In the genomic region with DNA sequence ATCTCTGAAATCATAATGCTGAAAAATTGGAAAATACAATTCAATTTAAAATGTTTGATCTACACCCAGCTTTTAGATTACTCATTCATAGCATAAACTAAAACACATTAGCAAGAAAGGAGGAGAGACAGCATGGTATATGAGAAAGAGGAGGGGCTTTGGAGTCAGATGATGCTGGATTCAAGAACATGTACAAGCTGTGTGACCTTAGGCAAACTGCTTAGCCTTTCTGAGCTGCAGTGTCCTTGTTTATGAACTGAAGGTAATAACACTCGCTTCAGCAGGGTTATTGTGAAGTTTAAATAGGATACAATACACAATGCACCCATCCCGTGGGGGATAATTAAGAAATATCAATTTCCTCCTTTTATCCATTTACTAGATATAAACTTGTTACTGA, we compare ENCODE assay signal across 20 cellular contexts.
DNase-seq lines count a peak whose midpoint lies in the region; ATAC-seq and TF ChIP-seq lines count a peak whose summit lies in the region.
"Had no signal": no experiment of that assay in that cellular context is flagged by ENCODE, and none has a peak within 500 bp of the region (broad histone marks: within the 10 kb centered on the region; RNA-seq: fewer than 3 reads in every experiment).

No MANE protein-coding gene starts in this region.

- TF ChIP-seq CTCF in HEK293 (tag by site-specific recombination; IDR thresholded peaks at IDR 0.05): no peak
- no peak for TF ChIP-seq CTCF in tibial artery (IDR thresholded peaks at IDR 0.05)

- no peaks in the 10 kb centered on the region for H3K9me3 Mint-ChIP-seq in dendritic cell treated with granulocyte-macrophage colony-stimulating factor and Interleukin-4, amounts not matched to agents 40 ng/mL and 50 ng/mL, for 4 days
- H3K9me3 Mint-ChIP-seq: HFFc6 had no signal

- peak overlapping the region in 10 of 11 experiments; percentile 81 to 94 (median 90); a peak in 17 of 22 replicates for H3K4me2 ChIP-seq in BLaER1 treated with 17β-estradiol and CSF1 and Interleukin-3, amounts not matched to agents 10 nM and 100 nM

- no peak overlapping the region for H3K4me3 Mint-ChIP-seq in dendritic cell treated with granulocyte-macrophage colony-stimulating factor and Interleukin-4, amounts not matched to agents 40 ng/mL and 50 ng/mL, for 4 days
- H3K4me3 Mint-ChIP-seq: CD4-positive, alpha-beta memory T cell; HFFc6 had no signal

- H3K27me3 Mint-ChIP-seq in dendritic cell treated with granulocyte-macrophage colony-stimulating factor and Interleukin-4, amounts not matched to agents 40 ng/mL and 50 ng/mL, for 4 days: peaks cover 7% of the 10 kb centered on the region

- H3K4me3 ChIP-seq in BLaER1 treated with 17β-estradiol and CSF1 and Interleukin-3, amounts not matched to agents 10 nM and 100 nM: no peak overlapping the region
- H3K4me3 ChIP-seq in HEK293 (ENCODE audit: low read depth, low read length) (no peak overlapping the region), tibial artery (no peak overlapping the region)
- H3K4me3 ChIP-seq: A549, GM23248 had no signal

- CTCF ChIA-PET in HEK293 (lab: Yijun Ruan, JAX): interaction anchor here (0.6 kb wide), 1 partner anchor 870 kb away, joined by 3 read pairs; no protein-coding TSS in a partner anchor

- intact Hi-C loops in dendritic cell treated with granulocyte-macrophage colony-stimulating factor and Interleukin-4, amounts not matched to agents 40 ng/mL and 50 ng/mL, for 4 days (cut with micrococcal nuclease): no loop called here
- intact Hi-C loops in tibial artery (cut with DNase I; ENCODE audit: low total_unique reads): no loop called here

- no peaks in the 10 kb centered on the region for H4K20me1 ChIP-seq in BLaER1 treated with 17β-estradiol and CSF1 and Interleukin-3, amounts not matched to agents 10 nM and 100 nM

- peaks cover 51% of the 10 kb centered on the region for H3K4me1 Mint-ChIP-seq in dendritic cell treated with granulocyte-macrophage colony-stimulating factor and Interleukin-4, amounts not matched to agents 40 ng/mL and 50 ng/mL, for 4 days (ENCODE audit: low read depth)

- H3K36me3 Mint-ChIP-seq in dendritic cell treated with granulocyte-macrophage colony-stimulating factor and Interleukin-4, amounts not matched to agents 40 ng/mL and 50 ng/mL, for 4 days (ENCODE audit: low read depth): no peaks in the 10 kb centered on the region
- H3K36me3 Mint-ChIP-seq: CD4-positive, alpha-beta memory T cell had no signal

- peaks cover 54 to 83% (median 66%) of the 10 kb centered on the region in 10 experiments for H3K4me1 ChIP-seq in BLaER1 treated with 17β-estradiol and CSF1 and Interleukin-3, amounts not matched to agents 10 nM and 100 nM
- H3K4me1 ChIP-seq in HEK293 (ENCODE audit: control insufficient read depth, insufficient read depth, low read length) (no peaks in the 10 kb centered on the region), tibial artery (peaks cover 0 to 9% (median 0%) of the 10 kb centered on the region in 4 donors)
- H3K4me1 ChIP-seq: BE2C had no signal

- H3K9ac ChIP-seq in BLaER1 treated with 17β-estradiol and CSF1 and Interleukin-3, amounts not matched to agents 10 nM and 100 nM: peak overlapping the region in 1 of 11 experiments; percentile 14; a peak in 1 of 22 replicates
- H3K9ac ChIP-seq: GM23248 had no signal

- H3K9me3 ChIP-seq in BLaER1 treated with 17β-estradiol and CSF1 and Interleukin-3, amounts not matched to agents 10 nM and 100 nM (replicated peaks in 1 of 11): peaks cover 9 to 45% (median 38%) of the 10 kb centered on the region in 11 experiments; a peak in 20 of 22 replicates
- H3K9me3 ChIP-seq in HEK293 (ENCODE audit: control insufficient read depth, insufficient read depth, low read depth, low read length) (no peaks in the 10 kb centered on the region), tibial artery (no peaks in the 10 kb centered on the region)
- H3K9me3 ChIP-seq: A549, BE2C had no signal

- H3K27ac ChIP-seq in BLaER1 treated with 17β-estradiol and CSF1 and Interleukin-3, amounts not matched to agents 10 nM and 100 nM: peak overlapping the region in 8 of 11 experiments; percentile 54 to 95 (median 90); a peak in 15 of 22 replicates
- H3K27ac ChIP-seq in HEK293 (ENCODE audit: extremely low read depth, low read depth, low read length) (no peak overlapping the region), tibial artery (no peak overlapping the region)
- H3K27ac ChIP-seq: A549, GM23248 had no signal

- no peak for ATAC-seq in HG02852 (IDR thresholded peaks at IDR 0.05; ENCODE audit: unreplicated experiment)
- ATAC-seq: A549, HCT116 had no signal

- H3K27ac Mint-ChIP-seq in dendritic cell treated with granulocyte-macrophage colony-stimulating factor and Interleukin-4, amounts not matched to agents 40 ng/mL and 50 ng/mL, for 4 days: peak overlapping the region; percentile 60
- H3K27ac Mint-ChIP-seq: CD4-positive, alpha-beta memory T cell; HFFc6 had no signal

- peaks cover 0 to 20% (median 0%) of the 10 kb centered on the region in 11 experiments; a peak in 4 of 22 replicates for H3K36me3 ChIP-seq in BLaER1 treated with 17β-estradiol and CSF1 and Interleukin-3, amounts not matched to agents 10 nM and 100 nM
- H3K36me3 ChIP-seq in HEK293 (ENCODE audit: control insufficient read depth in 2 of 2, insufficient read depth in 1 of 2, low read length in 2 of 2) (no peaks in the 10 kb centered on the region), tibial artery (no peaks in the 10 kb centered on the region)
- H3K36me3 ChIP-seq: BE2C had no signal

- POLR2A ChIA-PET in HEK293 (lab: Yijun Ruan, JAX): no interaction called here

- DNase-seq in NCI-H82 (lab: John Stamatoyannopoulos, UW) (peak; percentile 6), NCI-H82 treated with DMSO at 0.1 percent for 48 hours (lab: John Stamatoyannopoulos, UW; ENCODE audit: unreplicated experiment) (no peak), GF-D8 (lab: John Stamatoyannopoulos, UW) (no peak), tibial artery (no peak)
- DNase-seq: 8988T; ACHN; BE2C; Calu3; CD4-positive, alpha-beta memory T cell; COR-L47; DMS79 treated with DMSO at 0.1 percent for 48 hours; H7; HFFc6 had no signal

- 0 out of 22 replicates have a peak, but pooled peaks cover 0 to 1% (median 0%) of the 10 kb centered on the region in 11 experiments for H3K27me3 ChIP-seq in BLaER1 treated with 17β-estradiol and CSF1 and Interleukin-3, amounts not matched to agents 10 nM and 100 nM
- no peaks in the 10 kb centered on the region for H3K27me3 ChIP-seq in tibial artery
- H3K27me3 ChIP-seq: BE2C had no signal

TF ChIP-seq in HEK293, 187 proteins besides CTCF, POLR2A, EP300 and RAD21:
- TF ChIP-seq ZNF768 (tag by site-specific recombination; IDR thresholded peaks at IDR 0.05): peak; percentile 53; the same call in 1 of the 2 replicates
- TF ChIP-seq, protein P1, sequence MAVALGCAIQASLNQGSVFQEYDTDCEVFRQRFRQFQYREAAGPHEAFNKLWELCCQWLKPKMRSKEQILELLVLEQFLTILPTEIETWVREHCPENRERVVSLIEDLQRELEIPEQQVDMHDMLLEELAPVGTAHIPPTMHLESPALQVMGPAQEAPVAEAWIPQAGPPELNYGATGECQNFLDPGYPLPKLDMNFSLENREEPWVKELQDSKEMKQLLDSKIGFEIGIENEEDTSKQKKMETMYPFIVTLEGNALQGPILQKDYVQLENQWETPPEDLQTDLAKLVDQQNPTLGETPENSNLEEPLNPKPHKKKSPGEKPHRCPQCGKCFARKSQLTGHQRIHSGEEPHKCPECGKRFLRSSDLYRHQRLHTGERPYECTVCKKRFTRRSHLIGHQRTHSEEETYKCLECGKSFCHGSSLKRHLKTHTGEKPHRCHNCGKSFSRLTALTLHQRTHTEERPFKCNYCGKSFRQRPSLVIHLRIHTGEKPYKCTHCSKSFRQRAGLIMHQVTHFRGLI (tag by site-specific recombination; IDR thresholded peaks at IDR 0.05): no peak
TF ChIP-seq in HEK293: peak in this region for 1.

Comparison
In these comparisons a context has a peak if more than half of its experiments do, and no peak if none do; other contexts are left out.
1. H3K27ac ChIP-seq: peak in BLaER1 treated with 17β-estradiol and CSF1 and Interleukin-3, amounts not matched to agents 10 nM and 100 nM (8 of 11); none in HEK293 (single experiment) and tibial artery (0 of 2).